In the genomic region with DNA sequence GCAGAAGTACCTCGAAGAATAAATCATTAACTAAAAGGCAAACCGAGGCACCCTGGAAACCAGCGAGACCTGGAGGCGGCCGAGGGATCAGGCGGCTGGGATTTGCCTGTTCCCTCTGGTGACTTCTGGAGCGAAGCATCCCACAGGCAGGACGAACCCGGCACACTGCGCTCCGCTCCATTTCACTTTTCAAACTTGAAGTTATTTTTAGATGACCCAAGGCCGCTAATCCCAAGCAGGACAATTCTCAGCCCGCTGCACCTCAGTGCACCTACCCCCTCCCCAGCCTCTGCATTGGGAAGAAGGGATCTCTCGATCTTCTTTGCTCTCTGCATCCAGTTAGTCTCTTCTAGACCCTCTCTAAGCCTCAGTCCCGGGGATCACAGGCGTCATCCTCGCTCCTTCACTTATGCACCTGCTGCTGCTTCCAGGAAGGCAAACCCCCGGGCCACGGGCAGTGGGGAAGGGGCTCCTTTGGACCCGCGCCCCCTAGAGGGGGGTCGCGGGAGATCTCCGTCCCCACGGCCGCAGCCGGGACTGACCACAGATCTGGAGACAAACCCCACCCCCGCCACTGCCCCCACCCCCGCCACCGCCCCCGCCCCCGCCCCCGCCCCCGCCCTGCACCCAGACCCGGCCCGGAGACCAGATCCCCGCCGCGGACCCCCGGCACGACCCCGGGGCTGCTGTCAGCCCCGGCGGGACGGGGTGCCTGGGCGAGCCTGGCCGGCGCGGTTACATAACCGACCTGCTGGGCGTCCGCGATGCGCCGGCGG, we compare ENCODE assay signal across 8 cellular contexts. TPM values are rescaled to one million over a fixed set of nuclear protein-coding genes. Genes with fewer than 3 reads are reported as not detected.
DNase-seq lines count a peak whose midpoint lies in the region; ATAC-seq and TF ChIP-seq lines count a peak whose summit lies in the region.

No MANE protein-coding gene starts in this region.

- POLR2A ChIA-PET in activated CD4-positive, alpha-beta T cell treated with anti-CD3 and anti-CD28 coated beads, Interleukin-2, amount 10 ng/mL, durations not matched to agents 7 days and 5 days (lab: Charles Lee), result no interaction called here
- POLR2A ChIA-PET in PC-3 (lab: Charles Lee; ENCODE audit: unreplicated experiment), result no interaction called here

- no peaks in the 10 kb centered on the region for H3K9me3 Mint-ChIP-seq in activated CD4-positive, alpha-beta T cell treated with anti-CD3 and anti-CD28 coated beads, Interleukin-2, amount 10 ng/mL, durations not matched to agents 7 days and 5 days

- H3K9me3 ChIP-seq in PC-3 (ENCODE audit: low read length), result no peaks in the 10 kb centered on the region
- H3K9me3 ChIP-seq in muscle layer of duodenum (ENCODE audit: control insufficient read depth in 1 of 2, low read length in 2 of 2), result no peaks in the 10 kb centered on the region

- H4K20me1 ChIP-seq in PC-3 (ENCODE audit: low read length), result no peaks in the 10 kb centered on the region

- no peak overlapping the region for H2AFZ ChIP-seq in PC-3 (ENCODE audit: low read length)

- H3K4me3 Mint-ChIP-seq in activated CD4-positive, alpha-beta T cell treated with anti-CD3 and anti-CD28 coated beads, Interleukin-2, amount 10 ng/mL, durations not matched to agents 7 days and 5 days, result peak overlapping the region; percentile 32

- H3K27me3 ChIP-seq in PC-3 (ENCODE audit: low read length), result peaks cover 88% of the 10 kb centered on the region
- peaks cover 5% of the 10 kb centered on the region for H3K27me3 ChIP-seq in muscle layer of duodenum (ENCODE audit: low read depth, low read length)

- BruUV-seq in PC-3 (replicated peaks; lab: Mats Ljungman, UMichigan), result no TSS peak

- TF ChIP-seq CTCF in PC-3 (conservative IDR thresholded peaks at IDR 0.05; ENCODE audit: low read depth, low read length) (peak; percentile 43), epithelial cell of proximal tubule (conservative IDR thresholded peaks at IDR 0.05; ENCODE audit: low read depth, low read length) (peak; percentile 25)

- peaks cover 12% of the 10 kb centered on the region; the same call in 1 of the 2 replicates for H3K4me1 ChIP-seq in PC-3 (ENCODE audit: insufficient read depth, low read length)
- H3K4me1 ChIP-seq in muscle layer of duodenum (ENCODE audit: control insufficient read depth in 1 of 2, insufficient read depth in 2 of 2, low read length in 2 of 2), result peaks cover 0 to 14% of the 10 kb centered on the region in 2 donors

- peaks cover 64% of the 10 kb centered on the region for H3K27me3 Mint-ChIP-seq in activated CD4-positive, alpha-beta T cell treated with anti-CD3 and anti-CD28 coated beads, Interleukin-2, amount 10 ng/mL, durations not matched to agents 7 days and 5 days

- H3K9ac ChIP-seq in PC-3 (ENCODE audit: low read length), result no peak overlapping the region

- H3K36me3 ChIP-seq in PC-3 (ENCODE audit: low read depth, low read length), result no peaks in the 10 kb centered on the region
- no peaks in the 10 kb centered on the region for H3K36me3 ChIP-seq in muscle layer of duodenum (ENCODE audit: control insufficient read depth in 1 of 2, insufficient read depth in 2 of 2, low read length in 2 of 2)

- H3K4me1 Mint-ChIP-seq in activated CD4-positive, alpha-beta T cell treated with anti-CD3 and anti-CD28 coated beads, Interleukin-2, amount 10 ng/mL, durations not matched to agents 7 days and 5 days, result peaks cover 6% of the 10 kb centered on the region

- DNase-seq in activated CD4-positive, alpha-beta T cell treated with anti-CD3 and anti-CD28 coated beads, Interleukin-2, amount 10 ng/mL, durations not matched to agents 7 days and 5 days, result no peak
- no peak for DNase-seq in activated CD4-positive, alpha-beta T cell treated with anti-CD3 and anti-CD28 coated beads for 4 hours
- DNase-seq in PC-3 (no peak), epithelial cell of proximal tubule (ENCODE audit: low read depth) (no peak), MV-4-11 (lab: John Stamatoyannopoulos, UW) (no peak), epidermal melanocyte (ENCODE audit: insufficient read length, low spot score) (no peak)

- no peaks in the 10 kb centered on the region for H3K79me2 ChIP-seq in PC-3 (ENCODE audit: low read length)

- H3K27ac ChIP-seq in PC-3 (ENCODE audit: low read length) (no peak overlapping the region), muscle layer of duodenum (ENCODE audit: low read length) (no peak overlapping the region)

- H3K27ac Mint-ChIP-seq in activated CD4-positive, alpha-beta T cell treated with anti-CD3 and anti-CD28 coated beads, Interleukin-2, amount 10 ng/mL, durations not matched to agents 7 days and 5 days, result no peak overlapping the region

- CTCF ChIA-PET in activated CD4-positive, alpha-beta T cell treated with anti-CD3 and anti-CD28 coated beads, Interleukin-2, amount 10 ng/mL, durations not matched to agents 7 days and 5 days (lab: Charles Lee), result no interaction called here
- CTCF ChIA-PET in PC-3 (lab: Charles Lee), result no interaction called here

- no peaks in the 10 kb centered on the region for H3K9me2 ChIP-seq in PC-3 (replicated peaks; ENCODE audit: low read length)

- H3F3A ChIP-seq in PC-3 (ENCODE audit: low read length, unreplicated experiment), result no peaks in the 10 kb centered on the region

- H3K4me3 ChIP-seq in PC-3 (ENCODE audit: low read length), result peak overlapping the region; percentile 66
- H3K4me3 ChIP-seq in epithelial cell of proximal tubule (ENCODE audit: low read depth, low read length), result peak overlapping the region; percentile 58
- peak overlapping the region; percentile 64 to 90 for H3K4me3 ChIP-seq in muscle layer of duodenum (ENCODE audit: low read depth in 1 of 2, low read length in 2 of 2)

- intact Hi-C loops in PC-3 (cut with micrococcal nuclease), result loop anchor here (5.0 kb wide), 1 partner anchor 137 kb away; no protein-coding TSS in a partner anchor

- no peaks in the 10 kb centered on the region for H3K36me3 Mint-ChIP-seq in activated CD4-positive, alpha-beta T cell treated with anti-CD3 and anti-CD28 coated beads, Interleukin-2, amount 10 ng/mL, durations not matched to agents 7 days and 5 days (ENCODE audit: low read depth)

- peak overlapping the region; percentile 85 for H3K4me2 ChIP-seq in PC-3 (ENCODE audit: low read length)

- ATAC-seq in PC-3 (no peak), GM18907 (IDR thresholded peaks at IDR 0.05; ENCODE audit: unreplicated experiment) (no peak)

RNA-seq across cellular contexts. Expression of a gene that starts 0.6 kb away (rescaled TPM):
- total RNA-seq in activated CD4-positive, alpha-beta T cell treated with anti-CD3 and anti-CD28 coated beads, Interleukin-2, amount 10 ng/mL, durations not matched to agents 7 days and 5 days, result under 1 TPM; 0.57 to 0.65 TPM
- total RNA-seq in PC-3 (2014; rRNA removed), result not detected in 2 replicates
- 1.4 and 5.3 TPM in 2 replicates for total RNA-seq in epithelial cell of proximal tubule
